In genomic region chr10:73780966-73781365, GRCh38 we compare ENCODE assay signal across 8 cellular contexts. TPM values are rescaled to one million over a fixed set of nuclear protein-coding genes. Genes with fewer than 3 reads are reported as not detected.
A peak's percentile ranks its signal among the peaks of the same experiment; 100 is the strongest.
DNase-seq lines count a peak whose midpoint lies in the region; ATAC-seq and TF ChIP-seq lines count a peak whose summit lies in the region.

No MANE protein-coding gene starts in this region.

- H3K14ac ChIP-seq in trophoblast cell (ENCODE audit: low read length): no peak overlapping the region

- H3K9me3 ChIP-seq in Panc1 (ENCODE audit: control insufficient read depth, insufficient read depth, low read depth, low read length): no peaks in the 10 kb centered on the region
- H3K9me3 ChIP-seq in trophoblast cell (ENCODE audit: insufficient read depth, low read depth, low read length): no peaks in the 10 kb centered on the region

- H3K23ac ChIP-seq in trophoblast cell (ENCODE audit: low read length): no peak overlapping the region

- peak overlapping the region; percentile 35 for H4K8ac ChIP-seq in trophoblast cell (ENCODE audit: low read depth, low read length)

- H2BK120ac ChIP-seq in trophoblast cell (ENCODE audit: insufficient read depth, low read length, poor library complexity): no peak overlapping the region

- POLR2A ChIA-PET in Panc1 (lab: Charles Lee): interaction anchor here (1.1 kb wide), 1 partner anchor 9 kb away, joined by 3 read pairs; a partner anchor contains a TSS

- TF ChIP-seq POLR2A in erythroblast (IDR thresholded peaks at IDR 0.05; ENCODE audit: low read length): no peak

- no peak for TF ChIP-seq CTCF in Panc1 (IDR thresholded peaks at IDR 0.05)

- H3K4me1 ChIP-seq in Panc1 (ENCODE audit: control insufficient read depth, insufficient read depth, low read length) (peaks cover 33% of the 10 kb centered on the region), trophoblast cell (ENCODE audit: control insufficient read depth in 1 of 2, insufficient read depth in 2 of 2, low read length in 2 of 2) (no peaks in the 10 kb centered on the region)

- H2BK5ac ChIP-seq in trophoblast cell (ENCODE audit: low read depth, low read length, poor library complexity): no peak overlapping the region

- H3K4me3 ChIP-seq in Panc1 (ENCODE audit: low read depth in 2 of 2, low read length in 2 of 2) (peak overlapping the region; percentile 81 to 89), trophoblast cell (ENCODE audit: low read depth, low read length) (peak overlapping the region; percentile 23)

- BruUV-seq in Panc1 (replicated peaks; lab: Mats Ljungman, UMichigan): no TSS peak

- no peak overlapping the region for H2AFZ ChIP-seq in trophoblast cell (ENCODE audit: insufficient read depth, low read length, poor library complexity)

- intact Hi-C loops in Panc1 (cut with micrococcal nuclease; ENCODE audit: unreplicated experiment): no loop called here

- in situ Hi-C loops in Panc1 (cut with HindIII; ENCODE audit: low pct_unique_long_range_greater_than_20kb, low sequenced_read_pairs): no loop called here

- peak overlapping the region; percentile 22 for H4K12ac ChIP-seq in trophoblast cell (ENCODE audit: low read depth, low read length)

- H2BK12ac ChIP-seq in trophoblast cell (ENCODE audit: low read length): no peak overlapping the region

- DNase-seq in EH (ENCODE audit: low read depth): peak; percentile 24
- no peak for DNase-seq in Panc1 (ENCODE audit: low read depth, low spot score)
- peak; percentile 36 to 45 for DNase-seq in erythroblast (lab: John Stamatoyannopoulos, UW)
- peak in 1 of 2 donors; percentile 68 for DNase-seq in trophoblast cell
- no peak for DNase-seq in midbrain (lab: John Stamatoyannopoulos, UW)
- DNase-seq in NCI-H1417 (lab: John Stamatoyannopoulos, UW): no peak
- DNase-seq in DMS 273 (lab: John Stamatoyannopoulos, UW; ENCODE audit: unreplicated experiment): no peak

- peaks cover 12% of the 10 kb centered on the region for H3K79me1 ChIP-seq in trophoblast cell (ENCODE audit: low read length)

- peaks cover 15% of the 10 kb centered on the region for H3K79me2 ChIP-seq in trophoblast cell (ENCODE audit: control insufficient read depth, insufficient read depth, low read length, poor library complexity)

- peaks cover 4% of the 10 kb centered on the region for H3K36me3 ChIP-seq in Panc1 (ENCODE audit: control insufficient read depth, insufficient read depth, low read length)
- H3K36me3 ChIP-seq in trophoblast cell (ENCODE audit: control insufficient read depth in 1 of 2, insufficient read depth in 2 of 2, low read length in 2 of 2): peaks cover 14 to 17% of the 10 kb centered on the region in 2 experiments

- H4K91ac ChIP-seq in trophoblast cell (ENCODE audit: low read depth, low read length): no peak overlapping the region

- H3K4ac ChIP-seq in trophoblast cell (ENCODE audit: low read depth, low read length): peak overlapping the region; percentile 22

- ATAC-seq in Panc1 (no peak), GM18858 (IDR thresholded peaks at IDR 0.05; ENCODE audit: unreplicated experiment) (no peak)

- no peak overlapping the region for H2AK5ac ChIP-seq in trophoblast cell (ENCODE audit: low read length)

- WGBS in trophoblast cell (ENCODE audit: extremely low coverage, insufficient coverage, insufficient read length): no CpG with 5 or more reads among the region's 11 CpGs

- H3K4me2 ChIP-seq in trophoblast cell (ENCODE audit: low read length): peak overlapping the region; percentile 78

- no peak overlapping the region for H3K18ac ChIP-seq in trophoblast cell (ENCODE audit: low read length)

- H3K9ac ChIP-seq in trophoblast cell (ENCODE audit: low read length): no peak overlapping the region

- H3K27me3 ChIP-seq in Panc1 (ENCODE audit: control insufficient read depth, insufficient read depth, low read length) (no peaks in the 10 kb centered on the region), trophoblast cell (ENCODE audit: insufficient read depth, low read length) (no peaks in the 10 kb centered on the region)

- CTCF ChIA-PET in Panc1 (lab: Charles Lee): interaction anchor here (0.7 kb wide), 1 partner anchor 58 kb away, joined by 3 read pairs; no protein-coding TSS in a partner anchor

- H3K27ac ChIP-seq in Panc1 (ENCODE audit: low read length): peak overlapping the region; percentile 94
- no peak overlapping the region for H3K27ac ChIP-seq in trophoblast cell (ENCODE audit: low read depth, low read length)

RNA-seq across cellular contexts. Expression of gene CHCHD1, which starts 0.9 kb away (rescaled TPM):
- 41.2 TPM for total RNA-seq in Panc1 (2021; ENCODE audit: unreplicated experiment)
- polyA plus RNA-seq in Panc1 (2012; ENCODE audit: insufficient read length): 71.5 TPM
- 119 and 120 TPM in 2 replicates for polyA plus RNA-seq in trophoblast cell (2013)

RNA-seq across cellular contexts. Expression of gene ZSWIM8, which starts 4.4 kb away (rescaled TPM):
- total RNA-seq in Panc1 (2021; ENCODE audit: unreplicated experiment): 109 TPM
- 126 TPM for polyA plus RNA-seq in Panc1 (2012; ENCODE audit: insufficient read length)
- polyA plus RNA-seq in trophoblast cell (2013): 129 and 133 TPM in 2 replicates

RNA-seq across cellular contexts. Expression of gene NDST2, which starts 30.4 kb away (rescaled TPM):
- total RNA-seq in Panc1 (2021; ENCODE audit: unreplicated experiment): 49.0 TPM
- 49.6 TPM for polyA plus RNA-seq in Panc1 (2012; ENCODE audit: insufficient read length)
- 13.2 and 14.3 TPM in 2 replicates for polyA plus RNA-seq in trophoblast cell (2013)

RNA-seq across cellular contexts. Expression of gene SEC24C, which starts 36.8 kb away (rescaled TPM):
- total RNA-seq in Panc1 (2021; ENCODE audit: unreplicated experiment): 113 TPM
- 95.8 TPM for polyA plus RNA-seq in Panc1 (2012; ENCODE audit: insufficient read length)
- 62.6 and 66.3 TPM in 2 replicates for polyA plus RNA-seq in trophoblast cell (2013)

Comparison
In these comparisons a context has a peak if more than half of its experiments do, and no peak if none do; other contexts are left out.
1. DNase-seq: peak in EH (single experiment) and erythroblast (2 of 2); none in Panc1 (single experiment), midbrain (single experiment), NCI-H1417 (0 of 3) and DMS 273 (single experiment).